Comparison of ENCODE assay signal across 21 cellular contexts in the genomic region with DNA sequence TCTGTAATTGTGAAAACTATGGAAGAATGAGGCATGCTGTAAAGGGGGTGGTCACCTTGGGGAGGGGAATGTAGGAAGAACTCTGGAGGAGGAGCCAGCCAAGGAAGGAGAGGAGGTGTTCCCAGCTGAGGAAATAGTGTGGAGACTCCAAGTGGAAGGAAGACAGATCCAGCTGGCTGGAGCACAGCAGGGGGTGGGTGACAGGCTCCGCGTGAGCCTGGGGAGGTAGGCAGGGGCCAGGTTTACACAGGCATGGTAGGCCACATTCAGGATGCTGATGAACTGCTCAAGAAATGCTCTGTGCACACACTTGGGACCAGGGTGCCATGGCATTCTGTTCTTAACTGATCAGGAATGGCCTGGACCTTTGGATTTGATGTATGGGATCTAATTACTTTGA. TPM values are rescaled to one million over a fixed set of nuclear protein-coding genes. Genes with fewer than 3 reads are reported as not detected.
"Had no signal": no experiment of that assay in that cellular context is flagged by ENCODE, and none has a peak within 500 bp of the region (broad histone marks: within the 10 kb centered on the region; RNA-seq: fewer than 3 reads in every experiment).

No MANE protein-coding gene starts in this region.

- H3K27ac Mint-ChIP-seq: activated CD4-positive, alpha-beta T cell treated with anti-CD3 and anti-CD28 coated beads, Interleukin-2, amount 10 ng/mL, durations not matched to agents 7 days and 5 days; activated CD8-positive, alpha-beta T cell treated with anti-CD3 and anti-CD28 coated beads for 36 hours; activated naive CD4-positive, alpha-beta T cell treated with anti-CD3 and anti-CD28 coated beads, Interleukin-2, amount 50 U/mL, for 72 hours; activated T-helper 1 cell treated with anti-CD3 and anti-CD28 coated beads, Interleukin-12 subunit alpha, Interleukin-12 subunit beta, Interleukin-2, Interleukin-4 antibody, amounts not matched to agents 30 ng/mL and 10 ng/mL and 1 ng/mL, durations not matched to agents 14 hours and 24 hours and 36 hours; T-helper 17 cell; type B pancreatic cell had no signal

- H3K4me3 Mint-ChIP-seq: activated CD4-positive, alpha-beta T cell treated with anti-CD3 and anti-CD28 coated beads, Interleukin-2, amount 10 ng/mL, durations not matched to agents 7 days and 5 days; activated CD8-positive, alpha-beta T cell treated with anti-CD3 and anti-CD28 coated beads for 36 hours; activated T-helper 1 cell treated with anti-CD3 and anti-CD28 coated beads, Interleukin-12 subunit alpha, Interleukin-12 subunit beta, Interleukin-2, Interleukin-4 antibody, amounts not matched to agents 30 ng/mL and 10 ng/mL and 1 ng/mL, durations not matched to agents 14 hours and 24 hours and 36 hours; brain; T-helper 17 cell; type B pancreatic cell had no signal

- FAIRE-seq: small intestine had no signal

- H3K36me3 Mint-ChIP-seq: brain, type B pancreatic cell had no signal

- H3K27ac ChIP-seq: thoracic aorta had no signal

- H3K9me3 ChIP-seq: thoracic aorta had no signal

- ATAC-seq: activated CD8-positive, alpha-beta T cell treated with anti-CD3 and anti-CD28 coated beads for 36 hours; activated naive CD4-positive, alpha-beta T cell treated with anti-CD3 and anti-CD28 coated beads, Interleukin-2, amount 50 U/mL, for 72 hours; sciatic nerve; T-helper 17 cell had no signal

- H3K36me3 ChIP-seq: thoracic aorta had no signal

- H3K4me3 ChIP-seq: thoracic aorta had no signal

- DNase-seq: activated CD4-positive, alpha-beta T cell treated with anti-CD3 and anti-CD28 coated beads, Interleukin-2, amount 10 ng/mL, durations not matched to agents 7 days and 5 days; activated CD4-positive, CD25-positive, alpha-beta regulatory T cell treated with anti-CD3 and anti-CD28 coated beads, Interleukin-2, amount 50 U/mL, for 72 hours; activated CD8-positive, alpha-beta T cell treated with anti-CD3 and anti-CD28 coated beads for 36 hours; aorta; effector CD4-positive, alpha-beta T cell; erythroblast; foreskin melanocyte; hippocampal formation; occipital lobe; small intestine; stimulated activated CD4-positive, alpha-beta T cell treated with anti-CD3 and anti-CD28 coated beads, Interleukin-15, amount 100 ng/mL, for 24 hours; stimulated activated naive CD4-positive, alpha-beta T cell; SW 1271; T-helper 17 cell had no signal

- H3K4me1 Mint-ChIP-seq: activated CD4-positive, alpha-beta T cell treated with anti-CD3 and anti-CD28 coated beads, Interleukin-2, amount 10 ng/mL, durations not matched to agents 7 days and 5 days; T-helper 17 cell had no signal

- H3K27me3 Mint-ChIP-seq: activated CD4-positive, alpha-beta T cell treated with anti-CD3 and anti-CD28 coated beads, Interleukin-2, amount 10 ng/mL, durations not matched to agents 7 days and 5 days; activated CD8-positive, alpha-beta T cell treated with anti-CD3 and anti-CD28 coated beads for 36 hours; type B pancreatic cell had no signal

RNA-seq across cellular contexts. Expression of gene AFF3, which starts 16.7 kb away (rescaled TPM):
- total RNA-seq: myocyte had no signal
